Comparison of ENCODE assay signal across 15 cellular contexts in the genomic region with DNA sequence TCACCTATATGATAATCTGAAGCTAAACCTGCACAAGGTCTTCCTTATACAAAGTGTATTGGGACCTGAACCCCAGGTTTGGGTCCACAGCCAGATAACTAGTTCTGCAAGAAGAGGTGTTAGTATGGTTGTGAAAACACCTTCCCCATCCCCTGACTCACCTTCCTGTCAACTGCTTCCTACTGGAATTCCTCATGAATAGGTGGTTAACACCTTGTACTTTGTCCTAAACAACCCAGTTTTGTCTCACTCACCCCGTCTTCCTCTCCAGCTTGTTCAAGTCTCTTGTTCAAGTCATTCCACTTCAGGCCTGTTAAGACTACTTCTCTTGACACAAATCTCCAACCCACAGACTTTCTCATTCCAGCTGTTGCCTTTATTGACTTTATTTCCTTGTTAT.
"Had no signal": no experiment of that assay in that cellular context is flagged by ENCODE, and none has a peak within 500 bp of the region (broad histone marks: within the 10 kb centered on the region; RNA-seq: fewer than 3 reads in every experiment).

No MANE protein-coding gene starts in this region.

- H3K36me3 Mint-ChIP-seq: activated CD8-positive, alpha-beta memory T cell treated with anti-CD3 and anti-CD28 coated beads, Interleukin-2, amount 10 ng/mL, durations not matched to agents 7 days and 5 days; activated naive CD8-positive, alpha-beta T cell treated with anti-CD3 and anti-CD28 coated beads, Interleukin-2, amount 10 ng/mL, durations not matched to agents 7 days and 5 days had no signal

- H3K9me3 ChIP-seq: ovary, upper lobe of right lung had no signal

- H3K27me3 Mint-ChIP-seq: activated T-cell treated with anti-CD3 and anti-CD28 coated beads, Interleukin-2, amount 50 U/mL, for 24 hours; stimulated activated naive CD8-positive, alpha-beta T cell treated with anti-CD3 and anti-CD28 coated beads, Interleukin-15, Interleukin-2, amounts not matched to agents 100 ng/mL and 50 ng/mL, for 24 hours had no signal

- H3K27ac Mint-ChIP-seq: activated CD8-positive, alpha-beta memory T cell treated with anti-CD3 and anti-CD28 coated beads, Interleukin-2, amount 10 ng/mL, durations not matched to agents 7 days and 5 days; activated naive CD8-positive, alpha-beta T cell treated with anti-CD3 and anti-CD28 coated beads, Interleukin-2, amount 10 ng/mL, durations not matched to agents 7 days and 5 days; activated T-cell treated with anti-CD3 and anti-CD28 coated beads, Interleukin-2, amount 50 U/mL, for 24 hours; stimulated activated naive CD8-positive, alpha-beta T cell treated with anti-CD3 and anti-CD28 coated beads, Interleukin-15, Interleukin-2, amounts not matched to agents 100 ng/mL and 50 ng/mL, for 24 hours had no signal

- H3K27ac ChIP-seq: ovary, upper lobe of right lung had no signal

- H3K9me3 Mint-ChIP-seq: activated naive CD8-positive, alpha-beta T cell treated with anti-CD3 and anti-CD28 coated beads, Interleukin-2, amount 10 ng/mL, durations not matched to agents 7 days and 5 days; activated T-cell treated with anti-CD3 and anti-CD28 coated beads, Interleukin-2, amount 50 U/mL, for 24 hours; stimulated activated naive CD8-positive, alpha-beta T cell treated with anti-CD3 and anti-CD28 coated beads, Interleukin-15, Interleukin-2, amounts not matched to agents 100 ng/mL and 50 ng/mL, for 24 hours had no signal

- H3K4me1 ChIP-seq: upper lobe of right lung had no signal

- H3K27me3 ChIP-seq: ovary, upper lobe of right lung had no signal

- DNase-seq: activated CD4-positive, alpha-beta T cell treated with anti-CD3 and anti-CD28 coated beads, Interleukin-2, amount 50 U/mL, for 48 hours; activated CD4-positive, CD25-positive, alpha-beta regulatory T cell treated with anti-CD3 and anti-CD28 coated beads, Interleukin-2, amount 50 U/mL, for 72 hours; activated CD8-positive, alpha-beta memory T cell treated with anti-CD3 and anti-CD28 coated beads, Interleukin-2, amount 10 ng/mL, durations not matched to agents 7 days and 5 days; activated gamma-delta T cell; activated naive CD8-positive, alpha-beta T cell treated with anti-CD3 and anti-CD28 coated beads, Interleukin-2, amount 10 ng/mL, durations not matched to agents 7 days and 5 days; activated T-cell treated with anti-CD3 and anti-CD28 coated beads, Interleukin-2, amount 50 U/mL, for 24 hours; anterior cingulate cortex; effector CD4-positive, alpha-beta T cell; head of caudate nucleus; left ventricle myocardium superior; ovary; stimulated activated CD4-positive, alpha-beta T cell treated with anti-CD3 and anti-CD28 coated beads, Interleukin-2, amount 100 ng/mL, for 48 hours; upper lobe of right lung had no signal

- H3K4me3 Mint-ChIP-seq: activated CD8-positive, alpha-beta memory T cell treated with anti-CD3 and anti-CD28 coated beads, Interleukin-2, amount 10 ng/mL, durations not matched to agents 7 days and 5 days; activated naive CD8-positive, alpha-beta T cell treated with anti-CD3 and anti-CD28 coated beads, Interleukin-2, amount 10 ng/mL, durations not matched to agents 7 days and 5 days; activated T-cell treated with anti-CD3 and anti-CD28 coated beads, Interleukin-2, amount 50 U/mL, for 24 hours; neural crest cell; stimulated activated naive CD8-positive, alpha-beta T cell treated with anti-CD3 and anti-CD28 coated beads, Interleukin-15, Interleukin-2, amounts not matched to agents 100 ng/mL and 50 ng/mL, for 24 hours had no signal

- H3K4me3 ChIP-seq: ovary, upper lobe of right lung had no signal

- ATAC-seq: left ventricle myocardium superior had no signal

- H3K36me3 ChIP-seq: ovary, upper lobe of right lung had no signal

- H3K4me1 Mint-ChIP-seq: neural crest cell had no signal
